Comparison of ENCODE assay signal across 29 cellular contexts in the genomic region with DNA sequence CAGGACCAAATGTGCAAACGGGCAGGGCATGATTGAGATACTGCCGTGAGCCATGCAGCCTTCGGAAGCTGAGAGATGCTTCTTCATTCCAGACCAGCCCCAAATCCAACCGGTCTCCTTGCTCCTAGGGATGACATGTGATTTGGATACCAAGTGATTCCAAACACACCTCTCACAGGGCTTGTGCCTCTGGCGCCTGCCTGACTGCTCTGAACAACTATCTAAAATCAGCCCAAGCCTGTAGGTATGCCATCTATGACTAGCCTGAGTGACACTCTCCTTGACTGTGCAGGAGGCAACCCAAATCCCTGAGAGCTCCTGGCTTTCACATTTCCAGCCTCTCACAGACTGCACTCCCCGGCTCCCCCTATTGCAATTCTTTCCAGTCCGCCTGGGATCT. TPM values are rescaled to one million over a fixed set of nuclear protein-coding genes. Genes with fewer than 3 reads are reported as not detected.
DNase-seq lines count a peak whose midpoint lies in the region; ATAC-seq and TF ChIP-seq lines count a peak whose summit lies in the region.
"Had no signal": no experiment of that assay in that cellular context is flagged by ENCODE, and none has a peak within 500 bp of the region (broad histone marks: within the 10 kb centered on the region; RNA-seq: fewer than 3 reads in every experiment).

No MANE protein-coding gene starts in this region.

- no peak for ATAC-seq in GM23338
- no peak for ATAC-seq in stimulated activated effector memory CD8-positive, alpha-beta T cell treated with anti-CD3 and anti-CD28 coated beads, Interleukin-12 subunit alpha, Interleukin-12 subunit beta, amount 100 ng/mL, for 72 hours
- no peak for ATAC-seq in GM21367 (IDR thresholded peaks at IDR 0.05; ENCODE audit: unreplicated experiment)
- ATAC-seq in Right ventricle myocardium inferior: no peak
- ATAC-seq: A549, GM12878, HCT116 had no signal

- H3K4me3 ChIP-seq in GM23338: no peak overlapping the region
- H3K4me3 ChIP-seq: A549; BLaER1 treated with 17β-estradiol and CSF1 and Interleukin-3, amounts not matched to agents 10 nM and 100 nM; GM12878 had no signal

- H2AFZ ChIP-seq in GM23338: no peak overlapping the region

- peaks cover 7% of the 10 kb centered on the region for H3K79me2 ChIP-seq in GM23338 (replicated peaks; ENCODE audit: insufficient read depth)

- peaks cover 71% of the 10 kb centered on the region for H3K36me3 ChIP-seq in GM23338 (ENCODE audit: insufficient read depth)

- no peak overlapping the region for H3K4me3 Mint-ChIP-seq in GM23338
- H3K4me3 Mint-ChIP-seq in activated T-helper 1 cell treated with anti-CD3 and anti-CD28 coated beads, Interleukin-12 subunit alpha, Interleukin-12 subunit beta, Interleukin-2, Interleukin-4 antibody, amounts not matched to agents 30 ng/mL and 10 ng/mL and 1 ng/mL, durations not matched to agents 14 hours and 24 hours and 36 hours: no peak overlapping the region
- H3K4me3 Mint-ChIP-seq in endothelial cell (ENCODE audit: unreplicated experiment): peak overlapping the region; percentile 42
- H3K4me3 Mint-ChIP-seq in stimulated activated effector memory CD8-positive, alpha-beta T cell treated with anti-CD3 and anti-CD28 coated beads, Interleukin-12 subunit alpha, Interleukin-12 subunit beta, amount 100 ng/mL, for 72 hours: no peak overlapping the region
- H3K4me3 Mint-ChIP-seq: CD4-positive, alpha-beta T cell had no signal

- peaks cover 2% of the 10 kb centered on the region for H3K27me3 Mint-ChIP-seq in GM23338 (ENCODE audit: insufficient read depth, low read depth, poor library complexity)
- no peaks in the 10 kb centered on the region for H3K27me3 Mint-ChIP-seq in activated T-helper 1 cell treated with anti-CD3 and anti-CD28 coated beads, Interleukin-12 subunit alpha, Interleukin-12 subunit beta, Interleukin-2, Interleukin-4 antibody, amounts not matched to agents 30 ng/mL and 10 ng/mL and 1 ng/mL, durations not matched to agents 14 hours and 24 hours and 36 hours (ENCODE audit: insufficient read depth)
- H3K27me3 Mint-ChIP-seq in endothelial cell (ENCODE audit: unreplicated experiment): peaks cover 2% of the 10 kb centered on the region
- H3K27me3 Mint-ChIP-seq: CD4-positive, alpha-beta T cell had no signal

- no peak overlapping the region for H3K27ac Mint-ChIP-seq in GM23338
- peak overlapping the region; percentile 25 for H3K27ac Mint-ChIP-seq in activated T-helper 1 cell treated with anti-CD3 and anti-CD28 coated beads, Interleukin-12 subunit alpha, Interleukin-12 subunit beta, Interleukin-2, Interleukin-4 antibody, amounts not matched to agents 30 ng/mL and 10 ng/mL and 1 ng/mL, durations not matched to agents 14 hours and 24 hours and 36 hours
- H3K27ac Mint-ChIP-seq in endothelial cell (ENCODE audit: unreplicated experiment): no peak overlapping the region
- peak overlapping the region; percentile 70 for H3K27ac Mint-ChIP-seq in stimulated activated effector memory CD8-positive, alpha-beta T cell treated with anti-CD3 and anti-CD28 coated beads, Interleukin-12 subunit alpha, Interleukin-12 subunit beta, amount 100 ng/mL, for 72 hours
- H3K27ac Mint-ChIP-seq: CD4-positive, alpha-beta T cell had no signal

- H3K4me2 ChIP-seq in GM23338: no peak overlapping the region
- H3K4me2 ChIP-seq: A549; BLaER1 treated with 17β-estradiol and CSF1 and Interleukin-3, amounts not matched to agents 10 nM and 100 nM had no signal

- intact Hi-C loops in activated T-helper 1 cell treated with anti-CD3 and anti-CD28 coated beads, Interleukin-12 subunit alpha, Interleukin-12 subunit beta, Interleukin-2, Interleukin-4 antibody, amounts not matched to agents 30 ng/mL and 10 ng/mL and 1 ng/mL, durations not matched to agents 14 hours and 24 hours and 36 hours (cut with micrococcal nuclease): no loop called here
- intact Hi-C loops in Right ventricle myocardium inferior (cut with DNase I): loop anchor here (10.0 kb wide), 1 partner anchor 94 kb away; no protein-coding TSS in a partner anchor

- H3F3A ChIP-seq in GM23338 (replicated peaks; ENCODE audit: low read depth): peaks cover 29% of the 10 kb centered on the region

- TF ChIP-seq CTCF in GM23338 (conservative IDR thresholded peaks at IDR 0.05; ENCODE audit: low read depth in 2 of 2): no peak
- TF ChIP-seq CTCF in endothelial cell (IDR thresholded peaks at IDR 0.05; ENCODE audit: unreplicated experiment): no peak

- H3K4me1 Mint-ChIP-seq in GM23338: peaks cover 33% of the 10 kb centered on the region
- peaks cover 16% of the 10 kb centered on the region for H3K4me1 Mint-ChIP-seq in activated T-helper 1 cell treated with anti-CD3 and anti-CD28 coated beads, Interleukin-12 subunit alpha, Interleukin-12 subunit beta, Interleukin-2, Interleukin-4 antibody, amounts not matched to agents 30 ng/mL and 10 ng/mL and 1 ng/mL, durations not matched to agents 14 hours and 24 hours and 36 hours (ENCODE audit: low read depth)
- H3K4me1 Mint-ChIP-seq in endothelial cell (ENCODE audit: unreplicated experiment): no peaks in the 10 kb centered on the region
- H3K4me1 Mint-ChIP-seq in stimulated activated effector memory CD8-positive, alpha-beta T cell treated with anti-CD3 and anti-CD28 coated beads, Interleukin-12 subunit alpha, Interleukin-12 subunit beta, amount 100 ng/mL, for 72 hours: peaks cover 6% of the 10 kb centered on the region

- DNase-seq in GM23338 (ENCODE audit: low spot score): no peak
- no peak for DNase-seq in activated T-helper 1 cell treated with anti-CD3 and anti-CD28 coated beads, Interleukin-12 subunit alpha, Interleukin-12 subunit beta, Interleukin-2, Interleukin-4 antibody, amounts not matched to agents 30 ng/mL and 10 ng/mL and 1 ng/mL, durations not matched to agents 14 hours and 24 hours and 36 hours (ENCODE audit: low spot score)
- DNase-seq in endothelial cell (ENCODE audit: low spot score): no peak
- no peak for DNase-seq in stimulated activated effector memory CD8-positive, alpha-beta T cell treated with anti-CD3 and anti-CD28 coated beads, Interleukin-12 subunit alpha, Interleukin-12 subunit beta, amount 100 ng/mL, for 72 hours (ENCODE audit: low spot score in 2 of 2)
- DNase-seq in D341Med (ENCODE audit: low spot score): no peak
- DNase-seq in Right ventricle myocardium inferior (ENCODE audit: missing footprints): no peak
- DNase-seq in stimulated activated CD4-positive, alpha-beta T cell treated with anti-CD3 and anti-CD28 coated beads, Interleukin-2, amount 100 ng/mL, for 48 hours: no peak
- DNase-seq: AML-193; CD4-positive, alpha-beta T cell; DMS 273 treated with DMSO at 0.1 percent for 48 hours; DMS79; EL; GDM1; GOT3; NCI-H1048; NCI-H1417; NCI-H1694 treated with DMSO at 0.1 percent for 48 hours; NCI-H2081 treated with DMSO at 0.1 percent for 48 hours; NCI-H2171; NCI-H226; NCI-H510A; NCI-H69; RPMI8226; SHP77 treated with DMSO at 0.1 percent for 48 hours had no signal

- no peaks in the 10 kb centered on the region for H3K9me2 ChIP-seq in GM23338 (ENCODE audit: insufficient read depth)

- no peaks in the 10 kb centered on the region; the same call in 2 of the 3 replicates for H3K9me3 Mint-ChIP-seq in GM23338
- H3K9me3 Mint-ChIP-seq in activated T-helper 1 cell treated with anti-CD3 and anti-CD28 coated beads, Interleukin-12 subunit alpha, Interleukin-12 subunit beta, Interleukin-2, Interleukin-4 antibody, amounts not matched to agents 30 ng/mL and 10 ng/mL and 1 ng/mL, durations not matched to agents 14 hours and 24 hours and 36 hours: no peaks in the 10 kb centered on the region
- no peaks in the 10 kb centered on the region for H3K9me3 Mint-ChIP-seq in endothelial cell (ENCODE audit: unreplicated experiment)
- no peaks in the 10 kb centered on the region for H3K9me3 Mint-ChIP-seq in stimulated activated effector memory CD8-positive, alpha-beta T cell treated with anti-CD3 and anti-CD28 coated beads, Interleukin-12 subunit alpha, Interleukin-12 subunit beta, amount 100 ng/mL, for 72 hours
- H3K9me3 Mint-ChIP-seq: CD4-positive, alpha-beta T cell had no signal

- peaks cover 17% of the 10 kb centered on the region for H3K4me1 ChIP-seq in GM23338 (ENCODE audit: insufficient read depth)

- H4K20me1 ChIP-seq in GM23338 (replicated peaks; ENCODE audit: insufficient read depth): peaks cover 34% of the 10 kb centered on the region; the same call in 1 of the 2 replicates

- H3K36me3 Mint-ChIP-seq in GM23338 (ENCODE audit: low read depth): peaks cover 96% of the 10 kb centered on the region
- H3K36me3 Mint-ChIP-seq in activated T-helper 1 cell treated with anti-CD3 and anti-CD28 coated beads, Interleukin-12 subunit alpha, Interleukin-12 subunit beta, Interleukin-2, Interleukin-4 antibody, amounts not matched to agents 30 ng/mL and 10 ng/mL and 1 ng/mL, durations not matched to agents 14 hours and 24 hours and 36 hours (ENCODE audit: low read depth): peaks cover 44% of the 10 kb centered on the region
- peaks cover 39% of the 10 kb centered on the region for H3K36me3 Mint-ChIP-seq in endothelial cell (ENCODE audit: low read depth, unreplicated experiment)
- peaks cover 94% of the 10 kb centered on the region for H3K36me3 Mint-ChIP-seq in stimulated activated effector memory CD8-positive, alpha-beta T cell treated with anti-CD3 and anti-CD28 coated beads, Interleukin-12 subunit alpha, Interleukin-12 subunit beta, amount 100 ng/mL, for 72 hours

- no peaks in the 10 kb centered on the region for H3K27me3 ChIP-seq in GM23338 (ENCODE audit: insufficient read depth)
- H3K27me3 ChIP-seq: BLaER1 treated with 17β-estradiol and CSF1 and Interleukin-3, amounts not matched to agents 10 nM and 100 nM had no signal

- peak overlapping the region; percentile 92; the same call in 1 of the 2 replicates for H3K27ac ChIP-seq in GM23338 (ENCODE audit: low read depth)
- H3K27ac ChIP-seq: A549; BLaER1 treated with 17β-estradiol and CSF1 and Interleukin-3, amounts not matched to agents 10 nM and 100 nM had no signal

TF ChIP-seq in GM23338, 12 proteins besides CTCF, POLR2A, EP300 and RAD21 (continues in another document):
- TF ChIP-seq POLR2AphosphoS5 (IDR thresholded peaks at IDR 0.05; ENCODE audit: low read depth) (no peak), ZNF114 (CRISPR knock-in tag; IDR thresholded peaks at IDR 0.05) (no peak), STAT1 (IDR thresholded peaks at IDR 0.05; ENCODE audit: unreplicated experiment) (no peak)

RNA-seq across cellular contexts. Expression of a gene that starts 20.3 kb away (rescaled TPM):
- total RNA-seq in GM23338 (2014; rRNA removed; shearing (Covaris generic)): 73.9 and 113 TPM in 2 replicates
- 73.4 and 85.9 TPM in 2 replicates for polyA plus RNA-seq in GM23338 (2016; fragmentation: Nextera tagmentation; extraction: Ambion mirVana)
- total RNA-seq in activated T-helper 1 cell treated with anti-CD3 and anti-CD28 coated beads, Interleukin-12 subunit alpha, Interleukin-12 subunit beta, Interleukin-2, Interleukin-4 antibody, amounts not matched to agents 30 ng/mL and 10 ng/mL and 1 ng/mL, durations not matched to agents 14 hours and 24 hours and 36 hours: 55.7 and 60.3 TPM in 2 replicates
- total RNA-seq in endothelial cell (ENCODE audit: unreplicated experiment): 138 TPM
- 76.6 TPM for total RNA-seq in Right ventricle myocardium inferior

RNA-seq across cellular contexts. Expression of a gene that starts 34.6 kb away (rescaled TPM):
- total RNA-seq in GM23338 (2014; rRNA removed; shearing (Covaris generic)): 54.1 and 77.0 TPM in 2 replicates
- 14.1 and 14.4 TPM in 2 replicates for polyA plus RNA-seq in GM23338 (2016; fragmentation: Nextera tagmentation; extraction: Ambion mirVana)
- total RNA-seq in activated T-helper 1 cell treated with anti-CD3 and anti-CD28 coated beads, Interleukin-12 subunit alpha, Interleukin-12 subunit beta, Interleukin-2, Interleukin-4 antibody, amounts not matched to agents 30 ng/mL and 10 ng/mL and 1 ng/mL, durations not matched to agents 14 hours and 24 hours and 36 hours: 3.3 and 3.9 TPM in 2 replicates
- total RNA-seq in endothelial cell (ENCODE audit: unreplicated experiment) (15.5 TPM), Right ventricle myocardium inferior (10.9 TPM)

Comparison
In these comparisons a context has a peak if more than half of its experiments do, and no peak if none do; other contexts are left out.
1. H3K27ac Mint-ChIP-seq: peak in activated T-helper 1 cell treated with anti-CD3 and anti-CD28 coated beads, Interleukin-12 subunit alpha, Interleukin-12 subunit beta, Interleukin-2, Interleukin-4 antibody, amounts not matched to agents 30 ng/mL and 10 ng/mL and 1 ng/mL, durations not matched to agents 14 hours and 24 hours and 36 hours (single experiment) and stimulated activated effector memory CD8-positive, alpha-beta T cell treated with anti-CD3 and anti-CD28 coated beads, Interleukin-12 subunit alpha, Interleukin-12 subunit beta, amount 100 ng/mL, for 72 hours (single experiment); none in GM23338 (single experiment) and endothelial cell (single experiment).